In genomic region chr15:35746121-35746520, GRCh38 we compare ENCODE assay signal across 16 cellular contexts.
DNase-seq lines count a peak whose midpoint lies in the region; ATAC-seq and TF ChIP-seq lines count a peak whose summit lies in the region.
"Had no signal": no experiment of that assay in that cellular context is flagged by ENCODE, and none has a peak within 500 bp of the region (broad histone marks: within the 10 kb centered on the region; RNA-seq: fewer than 3 reads in every experiment).

No MANE protein-coding gene starts in this region.

- H3K9me3 ChIP-seq in esophagus muscularis mucosa, result no peaks in the 10 kb centered on the region
- H3K9me3 ChIP-seq: sigmoid colon had no signal

- DNase-seq in H4 (ENCODE audit: low spot score) (peak; percentile 8), amniotic epithelial cell (ENCODE audit: low read depth) (peak; percentile 65), fibroblast of villous mesenchyme (ENCODE audit: low read depth) (peak; percentile 48), skeletal muscle cell (ENCODE audit: low read depth) (peak; percentile 36), NCI-H187 treated with DMSO at 0.1 percent for 48 hours (lab: John Stamatoyannopoulos, UW) (no peak), dorsolateral prefrontal cortex (no peak), esophagus muscularis mucosa (ENCODE audit: extremely low spot score) (no peak)
- DNase-seq: activated CD4-positive, alpha-beta T cell treated with anti-CD3 and anti-CD28 coated beads for 48 hours; activated naive CD8-positive, alpha-beta T cell treated with anti-CD3 and anti-CD28 coated beads, Interleukin-2, amount 50 U/mL, for 24 hours; Karpas-422; NCI-H1417; NCI-H2171; PC-9; sigmoid colon; stimulated activated CD4-positive, alpha-beta T cell treated with anti-CD3 and anti-CD28 coated beads, Interleukin-2, amount 100 ng/mL, for 24 hours had no signal

- no peaks in the 10 kb centered on the region for H3K36me3 ChIP-seq in esophagus muscularis mucosa
- H3K36me3 ChIP-seq: sigmoid colon had no signal

- intact Hi-C loops in dorsolateral prefrontal cortex (cut with DNase I) (no loop called here), esophagus muscularis mucosa (cut with DNase I) (no loop called here)

- H3K4me3 ChIP-seq in fibroblast of villous mesenchyme (ENCODE audit: low read depth, low read length) (no peak overlapping the region), skeletal muscle cell (ENCODE audit: low read depth, low read length) (no peak overlapping the region), dorsolateral prefrontal cortex (no peak overlapping the region), esophagus muscularis mucosa (no peak overlapping the region)
- H3K4me3 ChIP-seq: PC-9, sigmoid colon had no signal

- TF ChIP-seq CTCF in fibroblast of villous mesenchyme (IDR thresholded peaks at IDR 0.05; ENCODE audit: insufficient read depth, low read depth, low read length) (no peak), dorsolateral prefrontal cortex (IDR thresholded peaks at IDR 0.05 in 54 of 56, conservative IDR thresholded peaks at IDR 0.05 in 2 of 56; ENCODE audit: low read depth in 1 of 56, partially characterized antibody in 56 of 56) (no peak), esophagus muscularis mucosa (IDR thresholded peaks at IDR 0.05) (no peak)

- peaks cover 0 to 2% (median 0%) of the 10 kb centered on the region in 4 donors for H3K4me1 ChIP-seq in esophagus muscularis mucosa
- H3K4me1 ChIP-seq: sigmoid colon had no signal

- H3K27me3 ChIP-seq in dorsolateral prefrontal cortex, result peaks cover 0 to 3% (median 0%) of the 10 kb centered on the region in 45 donors
- H3K27me3 ChIP-seq in esophagus muscularis mucosa, result no peaks in the 10 kb centered on the region
- H3K27me3 ChIP-seq: sigmoid colon had no signal

- ATAC-seq in HG02885 (IDR thresholded peaks at IDR 0.05; ENCODE audit: poor library complexity, unreplicated experiment), result no peak
- ATAC-seq: activated naive CD8-positive, alpha-beta T cell treated with anti-CD3 and anti-CD28 coated beads, Interleukin-2, amount 50 U/mL, for 24 hours had no signal

- no peak for TF ChIP-seq EP300 in esophagus muscularis mucosa (IDR thresholded peaks at IDR 0.05)

- no peak for TF ChIP-seq POLR2A in esophagus muscularis mucosa (IDR thresholded peaks at IDR 0.05; ENCODE audit: low read depth)

- H3K27ac ChIP-seq in dorsolateral prefrontal cortex (no peak overlapping the region), esophagus muscularis mucosa (replicated peaks in 1 of 4) (no peak overlapping the region)
- H3K27ac ChIP-seq: PC-9, sigmoid colon had no signal

Comparison
In these comparisons a context has a peak if more than half of its experiments do, and no peak if none do; other contexts are left out.
1. DNase-seq: peak in H4 (single experiment), amniotic epithelial cell (single experiment), fibroblast of villous mesenchyme (single experiment) and skeletal muscle cell (single experiment); none in NCI-H187 treated with DMSO at 0.1 percent for 48 hours (single experiment), dorsolateral prefrontal cortex (0 of 10) and esophagus muscularis mucosa (single experiment).